13 cellular contexts compared by ENCODE assay signal in the genomic region with DNA sequence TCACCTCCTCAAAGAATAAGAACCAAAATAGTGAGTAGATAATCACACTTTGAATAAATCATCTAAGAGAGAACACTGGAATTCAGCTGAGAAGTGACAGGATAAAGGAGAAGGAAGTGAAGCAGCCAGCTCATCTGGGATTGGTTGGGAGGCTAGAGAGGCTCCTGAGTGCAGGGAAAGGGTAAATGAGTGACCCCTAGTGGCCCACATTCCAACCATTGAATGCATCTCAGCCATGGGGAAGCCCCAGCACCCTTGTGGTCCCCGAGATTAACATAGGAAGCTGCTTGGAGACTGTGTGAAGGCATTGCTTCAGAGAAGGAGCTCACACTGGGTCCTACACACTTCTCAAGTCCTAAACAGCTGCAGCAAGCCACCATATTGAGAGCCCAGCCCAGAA.
DNase-seq lines count a peak whose midpoint lies in the region; ATAC-seq and TF ChIP-seq lines count a peak whose summit lies in the region.
"Had no signal": no experiment of that assay in that cellular context is flagged by ENCODE, and none has a peak within 500 bp of the region (broad histone marks: within the 10 kb centered on the region; RNA-seq: fewer than 3 reads in every experiment).

No MANE protein-coding gene starts in this region.

- peaks cover 18% of the 10 kb centered on the region for H3K36me3 Mint-ChIP-seq in mesothelial cell of epicardium

- no peak overlapping the region for H3K4me3 ChIP-seq in A673 (ENCODE audit: low read depth, low read length, poor library complexity, severe bottlenecking)
- H3K4me3 ChIP-seq: breast epithelium, esophagus squamous epithelium had no signal

- intact Hi-C loops in A673 (cut with micrococcal nuclease; ENCODE audit: unreplicated experiment): no loop called here

- no peaks in the 10 kb centered on the region for H3K27me3 Mint-ChIP-seq in mesothelial cell of epicardium (ENCODE audit: low read depth)

- no peak for TF ChIP-seq CTCF in A673 (conservative IDR thresholded peaks at IDR 0.05; ENCODE audit: low read depth, low read length)
- no peak for TF ChIP-seq CTCF in mesothelial cell of epicardium (IDR thresholded peaks at IDR 0.05; ENCODE audit: unreplicated experiment)

- H3K27ac Mint-ChIP-seq in mesothelial cell of epicardium: no peak overlapping the region
- H3K27ac Mint-ChIP-seq: nephron had no signal

- DNase-seq in A673 (ENCODE audit: low spot score): peak; percentile 16
- DNase-seq in MV-4-11 (lab: John Stamatoyannopoulos, UW): peak; percentile 4
- DNase-seq in NCI-H1417 treated with DMSO at 0.1 percent for 48 hours (lab: John Stamatoyannopoulos, UW): no peak
- no peak for DNase-seq in H4 (ENCODE audit: low spot score)
- DNase-seq in activated CD8-positive, alpha-beta memory T cell treated with anti-CD3 and anti-CD28 coated beads for 24 hours: no peak
- DNase-seq in mesothelial cell of epicardium (ENCODE audit: low spot score in 2 of 2, unreplicated experiment in 2 of 2): no peak
- DNase-seq: activated T-cell treated with anti-CD3 and anti-CD28 coated beads, Interleukin-2, amount 50 U/mL, for 48 hours; esophagus squamous epithelium; MM.1S had no signal

- H3K4me1 Mint-ChIP-seq in mesothelial cell of epicardium: peaks cover 1% of the 10 kb centered on the region
- H3K4me1 Mint-ChIP-seq: nephron had no signal

- no peak overlapping the region for H3K4me3 Mint-ChIP-seq in mesothelial cell of epicardium
- H3K4me3 Mint-ChIP-seq: nephron had no signal

- POLR2A ChIA-PET in A673 (lab: Charles Lee; ENCODE audit: low non-redundant PET): no interaction called here

- H3K9me3 ChIP-seq in A673 (ENCODE audit: low read depth, low read length, poor library complexity, severe bottlenecking): no peaks in the 10 kb centered on the region

- ATAC-seq in GM18868 (IDR thresholded peaks at IDR 0.05; ENCODE audit: unreplicated experiment): peak; percentile 85
- peak; percentile 87 for ATAC-seq in HG02642 (IDR thresholded peaks at IDR 0.05; ENCODE audit: poor library complexity, unreplicated experiment)

- H3K27me3 ChIP-seq in A673 (replicated peaks; ENCODE audit: insufficient read depth, low read depth, low read length, poor library complexity): no peaks in the 10 kb centered on the region
- H3K27me3 ChIP-seq: breast epithelium had no signal

- CTCF ChIA-PET in A673 (lab: Charles Lee): no interaction called here

- no TSS peak for BruUV-seq in A673 (replicated peaks; lab: Mats Ljungman, UMichigan)

- no peaks in the 10 kb centered on the region for H3K4me1 ChIP-seq in A673 (ENCODE audit: insufficient read depth, low read length, poor library complexity, severe bottlenecking)
- H3K4me1 ChIP-seq: breast epithelium, esophagus squamous epithelium had no signal

- no peaks in the 10 kb centered on the region for H3K36me3 ChIP-seq in A673 (ENCODE audit: insufficient read depth, low read length, poor library complexity, severe bottlenecking)
- H3K36me3 ChIP-seq: breast epithelium, esophagus squamous epithelium had no signal

- peaks cover 32% of the 10 kb centered on the region for H3K9me3 Mint-ChIP-seq in mesothelial cell of epicardium

- H3K27ac ChIP-seq in A673 (ENCODE audit: low read depth, low read length, poor library complexity, severe bottlenecking): no peak overlapping the region
- H3K27ac ChIP-seq: breast epithelium, esophagus squamous epithelium had no signal

Comparison
In these comparisons a context has a peak if more than half of its experiments do, and no peak if none do; other contexts are left out.
1. DNase-seq: peak in A673 (single experiment) and MV-4-11 (single experiment); none in NCI-H1417 treated with DMSO at 0.1 percent for 48 hours (single experiment), H4 (single experiment), activated CD8-positive, alpha-beta memory T cell treated with anti-CD3 and anti-CD28 coated beads for 24 hours (single experiment) and mesothelial cell of epicardium (0 of 2).